Comparison of ENCODE assay signal across 10 cellular contexts in the genomic region with DNA sequence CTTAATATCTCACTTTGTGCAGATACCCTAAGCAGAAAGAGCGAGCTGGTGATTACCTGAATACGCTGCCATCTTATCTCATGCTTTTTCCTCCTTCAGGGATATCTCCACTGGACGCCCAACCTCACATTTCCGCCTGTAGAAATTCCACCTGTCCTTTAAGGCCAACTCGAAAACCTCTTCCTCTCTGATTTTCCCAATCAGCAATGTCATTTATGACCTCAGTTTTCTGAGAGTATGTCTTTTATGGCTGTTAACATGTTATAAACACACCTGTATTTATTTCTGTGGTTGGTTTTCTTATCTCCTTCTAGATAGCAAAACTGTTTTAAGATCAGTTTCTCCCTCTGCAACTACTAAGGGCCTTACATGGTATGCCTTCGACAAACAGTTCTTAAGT. TPM values are rescaled to one million over a fixed set of nuclear protein-coding genes. Genes with fewer than 3 reads are reported as not detected.
DNase-seq lines count a peak whose midpoint lies in the region; ATAC-seq, FAIRE-seq and TF ChIP-seq lines count a peak whose summit lies in the region.
"Had no signal": no experiment of that assay in that cellular context is flagged by ENCODE, and none has a peak within 500 bp of the region (broad histone marks: within the 10 kb centered on the region; RNA-seq: fewer than 3 reads in every experiment).

No MANE protein-coding gene starts in this region.

- H3K27ac ChIP-seq in esophagus muscularis mucosa (replicated peaks in 1 of 4) (peak overlapping the region; percentile 96 to 98 (median 98)), small intestine (ENCODE audit: low read depth in 1 of 2, low read length in 1 of 2) (peak overlapping the region in 1 of 2 donors; percentile 71)

- no peak for TF ChIP-seq CTCF in esophagus muscularis mucosa (IDR thresholded peaks at IDR 0.05)

- H3K4me1 Mint-ChIP-seq in IgD-negative memory B cell (peaks cover 45 to 70% (median 51%) of the 10 kb centered on the region in 3 donors), T-helper 17 cell (peaks cover 75% of the 10 kb centered on the region)

- H3K4me3 Mint-ChIP-seq in IgD-negative memory B cell (peak overlapping the region; percentile 67 to 93 (median 86)), T-helper 17 cell (peak overlapping the region; percentile 89)

- H3K4me1 ChIP-seq in esophagus muscularis mucosa: peaks cover 51 to 80% (median 79%) of the 10 kb centered on the region in 4 donors
- peaks cover 2 to 8% of the 10 kb centered on the region in 2 donors for H3K4me1 ChIP-seq in small intestine (ENCODE audit: control insufficient read depth in 2 of 2, insufficient read depth in 1 of 2, low read depth in 1 of 2, low read length in 1 of 2)

- WGBS in esophagus muscularis mucosa: 96% methylated on average over 6 of the region's 6 CpGs
- WGBS in small intestine, 3 donors: 18 to 59% (median 37%) methylated on average over 6 of the region's 6 CpGs

- H3K9me3 Mint-ChIP-seq in IgD-negative memory B cell: no peaks in the 10 kb centered on the region

- intact Hi-C loops in esophagus muscularis mucosa (cut with DNase I): loop anchor here (1.0 to 10.0 kb wide), 3 partner anchors 42 to 118 kb away; partner anchors contain the start of gene CD46

- H3K27ac Mint-ChIP-seq in IgD-negative memory B cell: peak overlapping the region; percentile 59 to 82 (median 68)
- H3K27ac Mint-ChIP-seq in T-helper 17 cell: peak overlapping the region; percentile 93

- H3K27me3 ChIP-seq in esophagus muscularis mucosa: no peaks in the 10 kb centered on the region
- H3K27me3 ChIP-seq in small intestine (ENCODE audit: control insufficient read depth in 2 of 2, insufficient read depth in 2 of 2, low read length in 2 of 2): no peaks in the 10 kb centered on the region

- TF ChIP-seq EP300 in esophagus muscularis mucosa (IDR thresholded peaks at IDR 0.05): no peak

- no peaks in the 10 kb centered on the region for H3K36me3 Mint-ChIP-seq in IgD-negative memory B cell
- H3K36me3 Mint-ChIP-seq in T-helper 17 cell (ENCODE audit: low read depth): peaks cover 8% of the 10 kb centered on the region

- TF ChIP-seq POLR2A in esophagus muscularis mucosa (IDR thresholded peaks at IDR 0.05; ENCODE audit: low read depth): no peak

- no peaks in the 10 kb centered on the region for H3K36me3 ChIP-seq in esophagus muscularis mucosa
- H3K36me3 ChIP-seq in small intestine (ENCODE audit: control insufficient read depth in 2 of 2, insufficient read depth in 2 of 2, low read length in 2 of 2): no peaks in the 10 kb centered on the region

- DNase-seq in T-helper 17 cell (no peak), esophagus muscularis mucosa (ENCODE audit: extremely low spot score) (no peak), small intestine (peak; percentile 66), DMS79 (lab: John Stamatoyannopoulos, UW) (no peak), HT-29 (ENCODE audit: low spot score) (no peak), NCI-H2107 (lab: John Stamatoyannopoulos, UW) (no peak)
- DNase-seq: NCI-H524; stimulated activated CD4-positive, alpha-beta T cell treated with anti-CD3 and anti-CD28 coated beads, Interleukin-12 subunit alpha, Interleukin-12 subunit beta, amount 100 ng/mL, for 4 hours had no signal

- no peaks in the 10 kb centered on the region for H3K27me3 Mint-ChIP-seq in IgD-negative memory B cell
- no peaks in the 10 kb centered on the region for H3K27me3 Mint-ChIP-seq in T-helper 17 cell

- ATAC-seq in T-helper 17 cell: no peak

- H3K9me3 ChIP-seq in T-helper 17 cell (ENCODE audit: control insufficient read depth, low read length, poor library complexity, severe bottlenecking) (no peaks in the 10 kb centered on the region), esophagus muscularis mucosa (no peaks in the 10 kb centered on the region), small intestine (ENCODE audit: control insufficient read depth, low read depth) (no peaks in the 10 kb centered on the region)

- FAIRE-seq in small intestine (lab: Jason Lieb, UNC): no peak
- FAIRE-seq: G401.6 had no signal

- H3K4me3 ChIP-seq in esophagus muscularis mucosa (no peak overlapping the region), small intestine (ENCODE audit: low read depth in 1 of 2, low read length in 2 of 2) (no peak overlapping the region)

RNA-seq across cellular contexts. Expression of gene CD34, which starts 41.1 kb away (rescaled TPM):
- polyA plus RNA-seq in IgD-negative memory B cell (not detected), small intestine (10 to 100 TPM in 1 of 3 donors, 1 to 10 TPM in 2; 1.1 to 23.7 (median 1.4) TPM)
- total RNA-seq in T-helper 17 cell (under 1 TPM in 1 of 2 donors, not detected in 1; 0.20 TPM), esophagus muscularis mucosa (100 to 1,000 TPM in 2 of 4 donors, 10 to 100 TPM in 2; 70.2 to 136 (median 93.3) TPM)
- not detected in 2 replicates for total RNA-seq in HT-29 (2014; rRNA removed; shearing (Covaris generic))

Comparison
In these comparisons a context has a peak if more than half of its experiments do, and no peak if none do; other contexts are left out.
1. RNA of gene CD34, which starts 41.1 kb away (total RNA-seq): 70.2 to 136 TPM in esophagus muscularis mucosa; 0.20 TPM in T-helper 17 cell and not detected in HT-29; every median in the first group is over 10 times any median in the second.